1 cellular context compared by ENCODE assay signal in the genomic region with DNA sequence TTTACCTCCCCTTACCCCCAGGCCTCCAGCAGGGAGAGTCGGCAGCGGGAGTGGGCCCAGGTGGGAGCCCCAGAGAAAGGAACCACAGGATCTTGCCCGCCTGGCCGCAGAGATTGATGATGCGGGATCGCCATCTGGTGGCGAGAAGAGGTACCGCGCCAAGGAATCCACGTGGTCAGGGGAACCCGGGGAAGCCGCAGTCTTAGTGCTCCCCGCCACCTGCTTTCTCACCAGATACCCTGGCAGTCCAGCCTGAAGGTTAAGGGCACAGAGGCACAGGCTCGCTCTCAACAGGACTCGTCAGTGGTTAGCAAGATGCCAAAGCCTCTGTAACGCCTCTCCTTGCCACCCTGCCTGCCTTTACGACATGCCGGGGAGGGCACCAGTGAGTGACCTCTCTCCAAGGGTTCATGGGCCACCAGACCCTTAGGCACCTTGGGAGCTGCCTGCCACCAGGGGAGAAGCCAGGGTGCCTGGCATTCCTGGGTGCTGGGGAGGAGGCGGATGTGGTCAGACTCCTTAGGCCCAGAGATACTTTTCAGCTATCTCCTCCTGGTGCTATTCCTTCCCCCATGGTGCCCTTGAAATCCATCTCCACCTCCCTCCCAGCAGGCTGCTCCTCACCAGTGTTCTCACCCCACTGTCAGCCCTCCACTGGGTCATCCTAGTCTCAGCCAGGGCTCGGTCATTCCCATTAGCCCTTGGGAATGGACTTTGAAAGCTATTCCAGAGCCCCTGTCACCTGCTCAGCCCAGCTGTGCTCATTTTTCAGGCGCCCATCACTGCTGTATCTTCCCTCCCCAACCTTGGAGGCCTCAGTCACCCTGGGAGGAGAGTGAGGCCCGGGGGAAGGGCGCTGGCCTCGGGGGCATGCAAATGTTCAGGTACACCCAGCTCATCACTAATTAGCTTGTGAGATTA.
A peak's percentile ranks its signal among the peaks of the same experiment; 100 is the strongest.
TF ChIP-seq lines count a peak whose summit lies in the region.

No MANE protein-coding gene starts in this region.

TF ChIP-seq in HepG2, 621 proteins besides CTCF, POLR2A, EP300 and RAD21 (continued from another document and continues in another):
- 0 out of 2 replicates have a peak, but pooled peaks have one; percentile 53 for TF ChIP-seq ZNF546 (CRISPR knock-in tag; conservative IDR thresholded peaks at IDR 0.05)
- peak; percentile 70 for TF ChIP-seq TFDP1 (CRISPR knock-in tag; IDR thresholded peaks at IDR 0.05; ENCODE audit: borderline replicate concordance)
- 0 out of 2 replicates have a peak, but pooled peaks have one; percentile 36 for TF ChIP-seq FOXP4 (CRISPR knock-in tag; IDR thresholded peaks at IDR 0.05)
- TF ChIP-seq ZNF567 (CRISPR knock-in tag; IDR thresholded peaks at IDR 0.05; ENCODE audit: borderline replicate concordance): no peak
- peak; percentile 60; the same call in 1 of the 2 replicates for TF ChIP-seq ZSCAN21 (CRISPR knock-in tag; IDR thresholded peaks at IDR 0.05; ENCODE audit: borderline replicate concordance)
- TF ChIP-seq ZNF883 (CRISPR knock-in tag; IDR thresholded peaks at IDR 0.05; ENCODE audit: not compliant biosample characterization): peak; percentile 81
- no peak for TF ChIP-seq ZNF703 (CRISPR knock-in tag; IDR thresholded peaks at IDR 0.05; ENCODE audit: borderline replicate concordance)
- TF ChIP-seq BORCS8-MEF2B (CRISPR knock-in tag; IDR thresholded peaks at IDR 0.05): peak; percentile 43; the same call in 1 of the 2 replicates
- TF ChIP-seq PHF20 (CRISPR knock-in tag; IDR thresholded peaks at IDR 0.05): no peak; the same call in 1 of the 2 replicates
- TF ChIP-seq ZNF772 (CRISPR knock-in tag; IDR thresholded peaks at IDR 0.05): 0 out of 2 replicates have a peak, but pooled peaks have one; percentile 68
- TF ChIP-seq SKIL (CRISPR knock-in tag; IDR thresholded peaks at IDR 0.05; ENCODE audit: borderline replicate concordance): no peak
- peak; percentile 57 for TF ChIP-seq YY1 (IDR thresholded peaks at IDR 0.05; ENCODE audit: insufficient read depth, insufficient replicate concordance, low read depth, low read length)
- peak; percentile 42; the same call in 1 of the 2 replicates for TF ChIP-seq MIXL1 (CRISPR knock-in tag; IDR thresholded peaks at IDR 0.05)
- TF ChIP-seq STAG1 (CRISPR knock-in tag; IDR thresholded peaks at IDR 0.05): peak; percentile 99
- TF ChIP-seq TFAP4 (IDR thresholded peaks at IDR 0.05; ENCODE audit: borderline replicate concordance, low read depth): peak; percentile 69; the same call in 1 of the 2 replicates
- peak; percentile 94 for TF ChIP-seq SMC3 (IDR thresholded peaks at IDR 0.05; ENCODE audit: low read length)
- TF ChIP-seq ZNF160 (CRISPR knock-in tag; IDR thresholded peaks at IDR 0.05): 0 out of 2 replicates have a peak, but pooled peaks have one; percentile 31
- TF ChIP-seq SRF (IDR thresholded peaks at IDR 0.05; ENCODE audit: low read depth, low read length): no peak
- TF ChIP-seq ARNT2 (CRISPR knock-in tag; IDR thresholded peaks at IDR 0.05; ENCODE audit: low read depth): peak; percentile 27; the same call in 1 of the 2 replicates
- peak; percentile 77; the same call in 1 of the 2 replicates for TF ChIP-seq SALL2 (CRISPR knock-in tag; IDR thresholded peaks at IDR 0.05)
- no peak for TF ChIP-seq FOXM1 (CRISPR knock-in tag; IDR thresholded peaks at IDR 0.05)
- peak; percentile 51; the same call in 1 of the 2 replicates for TF ChIP-seq SIN3B (IDR thresholded peaks at IDR 0.05; ENCODE audit: low read length)
- TF ChIP-seq ZNF576 (CRISPR knock-in tag; IDR thresholded peaks at IDR 0.05): 0 out of 2 replicates have a peak, but pooled peaks have one; percentile 45
- peak; percentile 49; the same call in 1 of the 2 replicates for TF ChIP-seq KDM5B (CRISPR knock-in tag; IDR thresholded peaks at IDR 0.05; ENCODE audit: borderline replicate concordance)
- TF ChIP-seq PBX2 (CRISPR knock-in tag; IDR thresholded peaks at IDR 0.05): no peak
- peak; percentile 75 for TF ChIP-seq RXRB (CRISPR knock-in tag; IDR thresholded peaks at IDR 0.05; ENCODE audit: borderline replicate concordance)
- TF ChIP-seq ARHGAP35 (CRISPR knock-in tag; IDR thresholded peaks at IDR 0.05; ENCODE audit: borderline replicate concordance): peak; percentile 84; the same call in 1 of the 2 replicates
- TF ChIP-seq PRPF4 (IDR thresholded peaks at IDR 0.05; ENCODE audit: low read depth, low read length, poor library complexity, severe bottlenecking): no peak
- TF ChIP-seq ATF7-NPFF (CRISPR knock-in tag; IDR thresholded peaks at IDR 0.05; ENCODE audit: low read depth): peak; percentile 47; the same call in 1 of the 2 replicates
- no peak for TF ChIP-seq SRSF9 (IDR thresholded peaks at IDR 0.05; ENCODE audit: borderline replicate concordance, insufficient read depth, low read depth, low read length, poor library complexity, severe bottlenecking)
- TF ChIP-seq ZNF296 (CRISPR knock-in tag; conservative IDR thresholded peaks at IDR 0.05): no peak
- no peak for TF ChIP-seq MYNN (CRISPR knock-in tag; IDR thresholded peaks at IDR 0.05; ENCODE audit: low read depth)
- peak in 1 of 2 experiments; percentile 81; a peak in 2 of 4 replicates for TF ChIP-seq KLF16 (CRISPR knock-in tag; IDR thresholded peaks at IDR 0.05)
- TF ChIP-seq ZNF792 (CRISPR knock-in tag; IDR thresholded peaks at IDR 0.05): peak; percentile 71; the same call in 1 of the 2 replicates
- peak; percentile 27; the same call in 1 of the 2 replicates for TF ChIP-seq RXRA (CRISPR knock-in tag; IDR thresholded peaks at IDR 0.05)
- TF ChIP-seq ZNF788 (CRISPR knock-in tag; IDR thresholded peaks at IDR 0.05; ENCODE audit: borderline replicate concordance): peak; percentile 80; the same call in 1 of the 2 replicates
- no peak for TF ChIP-seq FOXP1 (IDR thresholded peaks at IDR 0.05)
- 0 out of 2 replicates have a peak, but pooled peaks have one; percentile 8 for TF ChIP-seq FOXP1 (CRISPR knock-in tag; IDR thresholded peaks at IDR 0.05)
- 0 out of 2 replicates have a peak, but pooled peaks have one; percentile 82 for TF ChIP-seq ZFP37 (CRISPR knock-in tag; IDR thresholded peaks at IDR 0.05; ENCODE audit: borderline replicate concordance)
- TF ChIP-seq, protein P1, sequence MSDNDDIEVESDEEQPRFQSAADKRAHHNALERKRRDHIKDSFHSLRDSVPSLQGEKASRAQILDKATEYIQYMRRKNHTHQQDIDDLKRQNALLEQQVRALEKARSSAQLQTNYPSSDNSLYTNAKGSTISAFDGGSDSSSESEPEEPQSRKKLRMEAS (IDR thresholded peaks at IDR 0.05): peak; percentile 97
- no peak for TF ChIP-seq IRX3 (CRISPR knock-in tag; IDR thresholded peaks at IDR 0.05; ENCODE audit: borderline replicate concordance, low read depth)
- TF ChIP-seq, protein P2, sequence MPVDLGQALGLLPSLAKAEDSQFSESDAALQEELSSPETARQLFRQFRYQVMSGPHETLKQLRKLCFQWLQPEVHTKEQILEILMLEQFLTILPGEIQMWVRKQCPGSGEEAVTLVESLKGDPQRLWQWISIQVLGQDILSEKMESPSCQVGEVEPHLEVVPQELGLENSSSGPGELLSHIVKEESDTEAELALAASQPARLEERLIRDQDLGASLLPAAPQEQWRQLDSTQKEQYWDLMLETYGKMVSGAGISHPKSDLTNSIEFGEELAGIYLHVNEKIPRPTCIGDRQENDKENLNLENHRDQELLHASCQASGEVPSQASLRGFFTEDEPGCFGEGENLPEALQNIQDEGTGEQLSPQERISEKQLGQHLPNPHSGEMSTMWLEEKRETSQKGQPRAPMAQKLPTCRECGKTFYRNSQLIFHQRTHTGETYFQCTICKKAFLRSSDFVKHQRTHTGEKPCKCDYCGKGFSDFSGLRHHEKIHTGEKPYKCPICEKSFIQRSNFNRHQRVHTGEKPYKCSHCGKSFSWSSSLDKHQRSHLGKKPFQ (CRISPR knock-in tag; IDR thresholded peaks at IDR 0.05; ENCODE audit: insufficient replicate concordance): no peak
- TF ChIP-seq, protein P3, sequence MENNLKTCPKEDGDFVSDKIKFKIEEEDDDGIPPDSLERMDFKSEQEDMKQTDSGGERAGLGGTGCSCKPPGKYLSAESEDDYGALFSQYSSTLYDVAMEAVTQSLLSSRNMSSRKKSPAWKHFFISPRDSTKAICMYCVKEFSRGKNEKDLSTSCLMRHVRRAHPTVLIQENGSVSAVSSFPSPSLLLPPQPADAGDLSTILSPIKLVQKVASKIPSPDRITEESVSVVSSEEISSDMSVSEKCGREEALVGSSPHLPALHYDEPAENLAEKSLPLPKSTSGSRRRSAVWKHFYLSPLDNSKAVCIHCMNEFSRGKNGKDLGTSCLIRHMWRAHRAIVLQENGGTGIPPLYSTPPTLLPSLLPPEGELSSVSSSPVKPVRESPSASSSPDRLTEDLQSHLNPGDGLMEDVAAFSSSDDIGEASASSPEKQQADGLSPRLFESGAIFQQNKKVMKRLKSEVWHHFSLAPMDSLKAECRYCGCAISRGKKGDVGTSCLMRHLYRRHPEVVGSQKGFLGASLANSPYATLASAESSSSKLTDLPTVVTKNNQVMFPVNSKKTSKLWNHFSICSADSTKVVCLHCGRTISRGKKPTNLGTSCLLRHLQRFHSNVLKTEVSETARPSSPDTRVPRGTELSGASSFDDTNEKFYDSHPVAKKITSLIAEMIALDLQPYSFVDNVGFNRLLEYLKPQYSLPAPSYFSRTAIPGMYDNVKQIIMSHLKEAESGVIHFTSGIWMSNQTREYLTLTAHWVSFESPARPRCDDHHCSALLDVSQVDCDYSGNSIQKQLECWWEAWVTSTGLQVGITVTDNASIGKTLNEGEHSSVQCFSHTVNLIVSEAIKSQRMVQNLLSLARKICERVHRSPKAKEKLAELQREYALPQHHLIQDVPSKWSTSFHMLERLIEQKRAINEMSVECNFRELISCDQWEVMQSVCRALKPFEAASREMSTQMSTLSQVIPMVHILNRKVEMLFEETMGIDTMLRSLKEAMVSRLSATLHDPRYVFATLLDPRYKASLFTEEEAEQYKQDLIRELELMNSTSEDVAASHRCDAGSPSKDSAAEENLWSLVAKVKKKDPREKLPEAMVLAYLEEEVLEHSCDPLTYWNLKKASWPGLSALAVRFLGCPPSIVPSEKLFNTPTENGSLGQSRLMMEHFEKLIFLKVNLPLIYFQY (CRISPR knock-in tag; IDR thresholded peaks at IDR 0.05; ENCODE audit: borderline replicate concordance): peak; percentile 77; the same call in 1 of the 2 replicates
